10 cellular contexts compared by ENCODE assay signal in the genomic region with DNA sequence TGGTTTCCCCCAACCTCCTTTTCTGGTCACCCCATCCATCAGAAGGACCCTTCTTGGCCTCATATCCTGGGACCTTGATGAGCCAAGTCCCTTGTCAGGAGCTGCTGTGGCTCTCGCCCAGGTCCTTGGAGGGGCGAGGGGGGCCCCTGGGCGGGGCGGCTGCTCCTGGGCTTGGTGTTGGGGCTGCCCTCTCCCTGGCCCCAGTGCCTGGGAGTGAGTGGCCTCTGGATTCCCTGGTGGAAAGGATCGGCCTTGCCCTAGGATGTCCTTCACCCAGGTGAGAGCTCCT. TPM values are rescaled to one million over a fixed set of nuclear protein-coding genes. Genes with fewer than 3 reads are reported as not detected.
A peak's percentile ranks its signal among the peaks of the same experiment; 100 is the strongest.
DNase-seq lines count a peak whose midpoint lies in the region; ATAC-seq and TF ChIP-seq lines count a peak whose summit lies in the region.
"Had no signal": no experiment of that assay in that cellular context is flagged by ENCODE, and none has a peak within 500 bp of the region (broad histone marks: within the 10 kb centered on the region; RNA-seq: fewer than 3 reads in every experiment).

No MANE protein-coding gene starts in this region.

- H3K9me2 ChIP-seq in SU-DHL-6 (replicated peaks; ENCODE audit: insufficient read depth, low read length) = no peaks in the 10 kb centered on the region

- peak overlapping the region; percentile 57 for H3K9ac ChIP-seq in SU-DHL-6 (ENCODE audit: low read length)

- H3K79me2 ChIP-seq in SU-DHL-6 (ENCODE audit: insufficient read depth, low read length) = no peaks in the 10 kb centered on the region

- H4K20me1 ChIP-seq in SU-DHL-6 (ENCODE audit: low read depth, low read length) = no peaks in the 10 kb centered on the region

- H3K36me3 ChIP-seq in H7 (replicated peaks; ENCODE audit: control insufficient read depth, insufficient read depth, low read length) (no peaks in the 10 kb centered on the region), SU-DHL-6 (ENCODE audit: low read length) (no peaks in the 10 kb centered on the region)

- H3F3A ChIP-seq in SU-DHL-6 (ENCODE audit: insufficient read depth) = peaks cover 33% of the 10 kb centered on the region

- H2AFZ ChIP-seq in SU-DHL-6 (ENCODE audit: low read depth, low read length, severe bottlenecking) = peak overlapping the region; percentile 15

- H3K27me3 ChIP-seq in H7 (ENCODE audit: control insufficient read depth, insufficient read depth, low read length) = peaks cover 34% of the 10 kb centered on the region
- H3K27me3 ChIP-seq in SU-DHL-6 (ENCODE audit: low read length) = no peaks in the 10 kb centered on the region

- intact Hi-C loops in left ventricle myocardium superior (cut with micrococcal nuclease) = no loop called here

- no peak overlapping the region for H3K4me3 ChIP-seq in H7 (ENCODE audit: insufficient read depth, low read depth, low read length)
- H3K4me3 ChIP-seq in SU-DHL-6 (ENCODE audit: insufficient read depth, low read length, poor library complexity, severe bottlenecking) = peak overlapping the region; percentile 37
- peak overlapping the region in 1 of 7 experiments; percentile 6 for H3K4me3 ChIP-seq in skin epidermis

- no peak for TF ChIP-seq CTCF in SU-DHL-6 (IDR thresholded peaks at IDR 0.05; ENCODE audit: insufficient read depth, low read length, poor library complexity, severe bottlenecking)
- no peak for TF ChIP-seq CTCF in omental fat pad (IDR thresholded peaks at IDR 0.05)

- H3K4me2 ChIP-seq in SU-DHL-6 (ENCODE audit: low read depth, low read length, poor library complexity, severe bottlenecking) = peak overlapping the region; percentile 57

- H3K27ac ChIP-seq in SU-DHL-6 (ENCODE audit: low read depth, low read length) = peak overlapping the region; percentile 75
- peak overlapping the region in 14 of 21 experiments; percentile 4 to 68 (median 52) for H3K27ac ChIP-seq in skin epidermis

- no peaks in the 10 kb centered on the region for H3K9me3 ChIP-seq in SU-DHL-6 (ENCODE audit: insufficient read depth, low read length)

- DNase-seq in H7 (peak; percentile 74), left ventricle myocardium superior (no peak), globus pallidus (ENCODE audit: low spot score) (no peak), omental fat pad (ENCODE audit: low spot score) (no peak)
- DNase-seq: natural killer cell had no signal

- ATAC-seq in left ventricle myocardium superior = peak; percentile 9
- ATAC-seq in omental fat pad (ENCODE audit: low FRiP score) = no peak
- no peak for ATAC-seq in GM21576 (IDR thresholded peaks at IDR 0.05; ENCODE audit: unreplicated experiment)

RNA-seq across cellular contexts. Expression of a gene that starts 6.2 kb away (rescaled TPM):
- total RNA-seq in H7 (2014; rRNA removed; shearing (Covaris generic)) = 2.0 and 2.3 TPM in 2 replicates
- total RNA-seq in left ventricle myocardium superior (0.52 TPM), omental fat pad (not detected)
- total RNA-seq: natural killer cell had no signal

RNA-seq across cellular contexts. Expression of a gene that starts 10.2 kb away (rescaled TPM):
- total RNA-seq in H7 (2014; rRNA removed; shearing (Covaris generic)) = 62.1 and 65.8 TPM in 2 replicates
- total RNA-seq in left ventricle myocardium superior (25.4 TPM), omental fat pad (10 to 100 TPM; 12.6 to 24.3 (median 15.1) TPM)

RNA-seq across cellular contexts. Expression of a gene that starts 20.2 kb away (rescaled TPM):
- total RNA-seq in H7 (2014; rRNA removed; shearing (Covaris generic)) = 0.24 and 0.30 TPM in 2 replicates
- total RNA-seq in left ventricle myocardium superior (4.0 TPM), omental fat pad (not detected)
- total RNA-seq: activated CD8-positive, alpha-beta memory T cell treated with anti-CD3 and anti-CD28 coated beads for 36 hours; natural killer cell; T-helper 1 cell treated with Interleukin-12 subunit alpha and Interleukin-12 subunit beta and Interleukin-4 antibody, amounts not matched to agents 30 ng/mL and 1 ng/mL, for 36 hours had no signal

RNA-seq across cellular contexts. Expression of a gene that starts 30.1 kb away (rescaled TPM):
- total RNA-seq in H7 (2014; rRNA removed; shearing (Covaris generic)) = 267 and 298 TPM in 2 replicates
- total RNA-seq in left ventricle myocardium superior = 4.0 TPM
- total RNA-seq in omental fat pad = 10 to 100 TPM in 2 of 4 donors, 1 to 10 TPM in 2; 4.8 to 13.9 (median 10.8) TPM

RNA-seq across cellular contexts. Expression of a gene that starts 39.7 kb away (rescaled TPM):
- total RNA-seq in H7 (2014; rRNA removed; shearing (Covaris generic)) = 27.0 and 31.7 TPM in 2 replicates
- total RNA-seq in left ventricle myocardium superior = 27.5 TPM
- 10 to 100 TPM; 22.2 to 31.5 (median 25.6) TPM for total RNA-seq in omental fat pad
